In the genomic region with DNA sequence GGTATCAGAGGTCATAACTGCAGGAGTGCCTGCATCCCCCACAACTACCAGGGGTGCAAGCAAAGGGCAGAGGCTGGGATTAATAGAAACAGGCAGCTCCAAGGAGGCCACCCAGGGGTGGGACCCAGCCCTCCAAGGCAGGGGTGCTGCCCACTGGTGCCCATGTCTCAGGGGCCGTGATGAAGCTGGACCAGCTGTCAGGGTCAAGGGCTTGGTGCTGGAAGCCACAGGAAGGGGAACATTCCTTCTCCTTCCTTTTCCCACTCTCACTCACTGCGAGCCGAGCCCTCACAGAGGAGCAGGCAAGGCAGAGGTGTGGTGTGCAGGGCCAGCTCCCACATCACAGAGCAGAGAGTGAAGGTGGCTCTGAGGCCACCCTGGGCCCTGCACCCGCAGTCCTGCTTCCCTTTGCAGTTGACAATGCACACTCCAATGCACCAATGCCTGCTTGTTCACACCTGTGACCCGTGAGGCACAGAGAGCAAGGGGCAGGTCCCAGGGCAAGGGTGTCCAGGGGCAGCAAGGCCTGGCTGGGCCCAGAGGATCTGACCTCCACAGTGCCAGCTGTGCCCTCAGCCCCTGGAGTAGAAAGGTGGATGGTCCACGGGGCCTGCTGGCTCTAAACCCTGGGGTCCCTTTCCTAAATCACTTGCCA, we compare ENCODE assay signal across 1 cellular context.
TF ChIP-seq lines count a peak whose summit lies in the region.

No MANE protein-coding gene starts in this region.

TF ChIP-seq in HepG2, 621 proteins besides CTCF, POLR2A, EP300 and RAD21:
- TF ChIP-seq, protein P1, sequence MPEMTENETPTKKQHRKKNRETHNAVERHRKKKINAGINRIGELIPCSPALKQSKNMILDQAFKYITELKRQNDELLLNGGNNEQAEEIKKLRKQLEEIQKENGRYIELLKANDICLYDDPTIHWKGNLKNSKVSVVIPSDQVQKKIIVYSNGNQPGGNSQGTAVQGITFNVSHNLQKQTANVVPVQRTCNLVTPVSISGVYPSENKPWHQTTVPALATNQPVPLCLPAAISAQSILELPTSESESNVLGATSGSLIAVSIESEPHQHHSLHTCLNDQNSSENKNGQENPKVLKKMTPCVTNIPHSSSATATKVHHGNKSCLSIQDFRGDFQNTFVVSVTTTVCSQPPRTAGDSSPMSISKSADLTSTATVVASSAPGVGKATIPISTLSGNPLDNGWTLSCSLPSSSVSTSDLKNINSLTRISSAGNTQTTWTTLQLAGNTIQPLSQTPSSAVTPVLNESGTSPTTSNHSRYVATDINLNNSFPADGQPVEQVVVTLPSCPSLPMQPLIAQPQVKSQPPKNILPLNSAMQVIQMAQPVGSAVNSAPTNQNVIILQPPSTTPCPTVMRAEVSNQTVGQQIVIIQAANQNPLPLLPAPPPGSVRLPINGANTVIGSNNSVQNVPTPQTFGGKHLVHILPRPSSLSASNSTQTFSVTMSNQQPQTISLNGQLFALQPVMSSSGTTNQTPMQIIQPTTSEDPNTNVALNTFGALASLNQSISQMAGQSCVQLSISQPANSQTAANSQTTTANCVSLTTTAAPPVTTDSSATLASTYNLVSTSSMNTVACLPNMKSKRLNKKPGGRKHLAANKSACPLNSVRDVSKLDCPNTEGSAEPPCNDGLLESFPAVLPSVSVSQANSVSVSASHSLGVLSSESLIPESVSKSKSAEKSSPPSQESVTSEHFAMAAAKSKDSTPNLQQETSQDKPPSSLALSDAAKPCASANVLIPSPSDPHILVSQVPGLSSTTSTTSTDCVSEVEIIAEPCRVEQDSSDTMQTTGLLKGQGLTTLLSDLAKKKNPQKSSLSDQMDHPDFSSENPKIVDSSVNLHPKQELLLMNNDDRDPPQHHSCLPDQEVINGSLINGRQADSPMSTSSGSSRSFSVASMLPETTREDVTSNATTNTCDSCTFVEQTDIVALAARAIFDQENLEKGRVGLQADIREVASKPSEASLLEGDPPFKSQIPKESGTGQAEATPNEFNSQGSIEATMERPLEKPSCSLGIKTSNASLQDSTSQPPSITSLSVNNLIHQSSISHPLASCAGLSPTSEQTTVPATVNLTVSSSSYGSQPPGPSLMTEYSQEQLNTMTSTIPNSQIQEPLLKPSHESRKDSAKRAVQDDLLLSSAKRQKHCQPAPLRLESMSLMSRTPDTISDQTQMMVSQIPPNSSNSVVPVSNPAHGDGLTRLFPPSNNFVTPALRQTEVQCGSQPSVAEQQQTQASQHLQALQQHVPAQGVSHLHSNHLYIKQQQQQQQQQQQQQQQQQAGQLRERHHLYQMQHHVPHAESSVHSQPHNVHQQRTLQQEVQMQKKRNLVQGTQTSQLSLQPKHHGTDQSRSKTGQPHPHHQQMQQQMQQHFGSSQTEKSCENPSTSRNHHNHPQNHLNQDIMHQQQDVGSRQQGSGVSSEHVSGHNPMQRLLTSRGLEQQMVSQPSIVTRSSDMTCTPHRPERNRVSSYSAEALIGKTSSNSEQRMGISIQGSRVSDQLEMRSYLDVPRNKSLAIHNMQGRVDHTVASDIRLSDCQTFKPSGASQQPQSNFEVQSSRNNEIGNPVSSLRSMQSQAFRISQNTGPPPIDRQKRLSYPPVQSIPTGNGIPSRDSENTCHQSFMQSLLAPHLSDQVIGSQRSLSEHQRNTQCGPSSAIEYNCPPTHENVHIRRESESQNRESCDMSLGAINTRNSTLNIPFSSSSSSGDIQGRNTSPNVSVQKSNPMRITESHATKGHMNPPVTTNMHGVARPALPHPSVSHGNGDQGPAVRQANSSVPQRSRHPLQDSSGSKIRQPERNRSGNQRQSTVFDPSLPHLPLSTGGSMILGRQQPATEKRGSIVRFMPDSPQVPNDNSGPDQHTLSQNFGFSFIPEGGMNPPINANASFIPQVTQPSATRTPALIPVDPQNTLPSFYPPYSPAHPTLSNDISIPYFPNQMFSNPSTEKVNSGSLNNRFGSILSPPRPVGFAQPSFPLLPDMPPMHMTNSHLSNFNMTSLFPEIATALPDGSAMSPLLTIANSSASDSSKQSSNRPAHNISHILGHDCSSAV (CRISPR knock-in tag; IDR thresholded peaks at IDR 0.05; ENCODE audit: borderline replicate concordance), result no peak
- TF ChIP-seq, protein P2, sequence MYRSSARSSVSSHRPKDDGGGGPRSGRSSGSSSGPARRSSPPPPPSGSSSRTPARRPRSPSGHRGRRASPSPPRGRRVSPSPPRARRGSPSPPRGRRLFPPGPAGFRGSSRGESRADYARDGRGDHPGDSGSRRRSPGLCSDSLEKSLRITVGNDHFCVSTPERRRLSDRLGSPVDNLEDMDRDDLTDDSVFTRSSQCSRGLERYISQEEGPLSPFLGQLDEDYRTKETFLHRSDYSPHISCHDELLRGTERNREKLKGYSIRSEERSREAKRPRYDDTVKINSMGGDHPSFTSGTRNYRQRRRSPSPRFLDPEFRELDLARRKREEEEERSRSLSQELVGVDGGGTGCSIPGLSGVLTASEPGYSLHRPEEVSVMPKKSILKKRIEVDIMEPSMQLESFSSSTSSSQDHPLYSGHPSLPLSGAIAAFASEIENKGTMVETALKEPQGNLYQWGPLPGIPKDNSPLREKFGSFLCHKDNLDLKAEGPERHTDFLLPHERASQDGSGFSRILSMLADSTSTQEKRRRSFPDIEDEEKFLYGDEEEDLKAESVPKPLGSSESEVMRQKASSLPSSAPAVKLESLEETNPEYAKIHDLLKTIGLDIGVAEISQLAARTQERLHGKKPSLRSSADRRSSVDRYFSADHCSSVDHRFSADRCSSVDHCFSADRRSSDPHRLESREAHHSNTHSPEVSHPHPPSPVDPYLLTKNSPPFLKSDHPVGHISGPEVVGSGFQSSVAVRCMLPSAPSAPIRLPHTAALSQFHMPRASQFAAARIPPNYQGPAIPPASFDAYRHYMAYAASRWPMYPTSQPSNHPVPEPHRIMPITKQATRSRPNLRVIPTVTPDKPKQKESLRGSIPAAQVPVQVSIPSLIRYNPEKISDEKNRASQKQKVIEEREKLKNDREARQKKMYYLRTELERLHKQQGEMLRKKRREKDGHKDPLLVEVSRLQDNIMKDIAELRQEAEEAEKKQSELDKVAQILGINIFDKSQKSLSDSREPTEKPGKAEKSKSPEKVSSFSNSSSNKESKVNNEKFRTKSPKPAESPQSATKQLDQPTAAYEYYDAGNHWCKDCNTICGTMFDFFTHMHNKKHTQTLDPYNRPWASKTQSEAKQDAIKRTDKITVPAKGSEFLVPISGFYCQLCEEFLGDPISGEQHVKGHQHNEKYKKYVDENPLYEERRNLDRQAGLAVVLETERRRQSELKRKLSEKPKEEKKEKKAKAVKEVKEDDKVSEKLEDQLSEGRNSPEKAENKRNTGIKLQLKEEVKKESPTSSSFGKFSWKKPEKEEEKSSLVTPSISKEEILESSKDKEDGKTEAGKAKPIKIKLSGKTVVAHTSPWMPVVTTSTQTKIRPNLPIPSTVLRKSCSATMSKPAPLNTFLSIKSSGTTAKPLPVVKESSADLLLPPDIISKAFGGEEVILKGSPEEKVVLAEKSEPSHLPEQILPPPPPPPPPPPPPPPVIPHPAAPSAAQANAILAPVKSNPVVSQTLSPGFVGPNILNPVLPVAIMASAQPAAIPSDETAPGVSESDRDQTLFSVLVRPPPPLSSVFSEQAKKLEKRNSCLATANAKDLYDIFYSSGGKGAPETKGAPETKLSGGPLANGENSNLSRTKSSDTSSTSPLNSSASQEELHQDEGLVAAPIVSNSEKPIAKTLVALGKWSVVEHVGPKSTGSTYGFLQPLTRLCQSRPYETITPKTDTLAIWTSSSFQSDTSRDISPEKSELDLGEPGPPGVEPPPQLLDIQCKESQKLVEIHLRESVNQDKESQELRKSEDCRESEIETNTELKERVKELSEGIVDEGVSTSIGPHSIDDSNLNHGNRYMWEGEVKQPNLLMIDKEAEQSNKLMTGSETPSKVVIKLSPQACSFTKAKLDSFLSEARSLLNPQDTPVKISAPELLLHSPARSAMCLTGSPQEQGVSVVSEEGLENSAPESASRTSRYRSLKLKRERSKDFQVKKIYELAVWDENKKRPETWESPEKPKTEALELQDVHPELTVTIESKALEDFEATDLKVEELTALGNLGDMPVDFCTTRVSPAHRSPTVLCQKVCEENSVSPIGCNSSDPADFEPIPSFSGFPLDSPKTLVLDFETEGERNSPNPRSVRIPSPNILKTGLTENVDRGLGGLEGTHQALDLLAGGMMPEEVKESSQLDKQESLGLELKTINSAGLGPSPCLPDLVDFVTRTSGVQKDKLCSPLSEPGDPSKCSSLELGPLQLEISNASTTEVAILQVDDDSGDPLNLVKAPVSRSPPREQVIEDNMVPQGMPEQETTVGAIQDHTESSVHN (CRISPR knock-in tag; IDR thresholded peaks at IDR 0.05), result no peak
- TF ChIP-seq TCF7L2 (IDR thresholded peaks at IDR 0.05; ENCODE audit: low read depth, low read length), result no peak
- TF ChIP-seq NCOA1 (CRISPR knock-in tag; IDR thresholded peaks at IDR 0.05), result no peak
- no peak for TF ChIP-seq POLR2AphosphoS2 (IDR thresholded peaks at IDR 0.05; ENCODE audit: low read depth, low read length)
- no peak for TF ChIP-seq ZNF883 (CRISPR knock-in tag; IDR thresholded peaks at IDR 0.05; ENCODE audit: not compliant biosample characterization)
- TF ChIP-seq, protein P3, sequence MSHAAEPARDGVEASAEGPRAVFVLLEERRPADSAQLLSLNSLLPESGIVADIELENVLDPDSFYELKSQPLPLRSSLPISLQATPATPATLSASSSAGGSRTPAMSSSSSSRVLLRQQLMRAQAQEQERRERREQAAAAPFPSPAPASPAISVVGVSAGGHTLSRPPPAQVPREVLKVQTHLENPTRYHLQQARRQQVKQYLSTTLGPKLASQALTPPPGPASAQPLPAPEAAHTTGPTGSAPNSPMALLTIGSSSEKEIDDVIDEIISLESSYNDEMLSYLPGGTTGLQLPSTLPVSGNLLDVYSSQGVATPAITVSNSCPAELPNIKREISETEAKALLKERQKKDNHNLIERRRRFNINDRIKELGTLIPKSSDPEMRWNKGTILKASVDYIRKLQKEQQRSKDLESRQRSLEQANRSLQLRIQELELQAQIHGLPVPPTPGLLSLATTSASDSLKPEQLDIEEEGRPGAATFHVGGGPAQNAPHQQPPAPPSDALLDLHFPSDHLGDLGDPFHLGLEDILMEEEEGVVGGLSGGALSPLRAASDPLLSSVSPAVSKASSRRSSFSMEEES (CRISPR knock-in tag; IDR thresholded peaks at IDR 0.05), result no peak
- no peak for TF ChIP-seq SMAD1 (CRISPR knock-in tag; IDR thresholded peaks at IDR 0.05; ENCODE audit: borderline replicate concordance, low read depth)
- TF ChIP-seq ZNF713 (CRISPR knock-in tag; IDR thresholded peaks at IDR 0.05), result no peak
- TF ChIP-seq SRSF1 (optimal IDR thresholded peaks at IDR 0.05; ENCODE audit: low read depth, low read length), result no peak
- no peak for TF ChIP-seq MIER3 (CRISPR knock-in tag; IDR thresholded peaks at IDR 0.05; ENCODE audit: borderline replicate concordance)
TF ChIP-seq in HepG2: peak in this region for 0.
